Comparison of ENCODE assay signal across 10 cellular contexts in the genomic region with DNA sequence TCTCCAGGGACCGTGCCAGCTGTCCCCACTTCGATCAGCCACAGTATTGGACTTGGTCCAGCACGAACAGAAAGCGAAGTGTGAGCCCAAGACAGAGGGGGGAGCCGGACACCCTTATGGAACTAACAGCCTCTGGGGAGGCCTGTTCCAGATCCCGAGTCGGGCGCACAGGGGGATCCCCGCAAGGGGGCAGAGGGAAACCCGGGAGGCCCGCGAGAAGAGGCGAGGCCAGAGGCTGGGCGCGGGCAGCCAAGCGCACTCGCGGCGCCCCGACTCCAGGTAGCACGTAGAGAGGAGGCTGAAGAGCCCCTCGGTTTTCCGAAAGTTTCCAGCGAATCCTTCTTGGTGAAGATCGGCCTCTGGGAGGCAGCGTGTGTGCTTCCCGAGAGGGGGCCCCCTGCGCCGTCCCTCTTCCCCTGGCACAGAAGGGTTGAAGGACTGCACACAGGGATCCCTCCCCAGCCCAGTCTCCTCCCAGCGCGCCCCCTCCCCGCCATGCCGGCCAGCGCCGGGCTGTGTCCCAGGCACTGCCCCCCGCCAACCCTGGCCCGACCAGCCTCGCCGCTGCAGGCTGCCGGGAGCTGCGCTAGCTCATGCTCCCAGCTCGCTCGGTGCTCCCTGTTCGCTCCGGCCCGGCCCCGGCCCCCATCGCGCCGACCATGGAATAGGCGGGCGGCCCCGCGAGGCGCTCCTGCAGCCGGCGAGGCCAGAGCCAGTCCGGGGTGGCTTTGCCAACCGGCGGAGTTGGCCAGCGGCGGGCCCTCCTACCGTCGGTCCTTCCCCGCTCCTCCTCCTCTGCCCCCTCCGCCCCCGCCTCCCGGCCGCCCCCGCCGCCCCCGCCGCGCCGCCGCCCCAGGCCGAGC. TPM values are rescaled to one million over a fixed set of nuclear protein-coding genes. Genes with fewer than 3 reads are reported as not detected.
DNase-seq lines count a peak whose midpoint lies in the region; ATAC-seq and TF ChIP-seq lines count a peak whose summit lies in the region.
"Had no signal": no experiment of that assay in that cellular context is flagged by ENCODE, and none has a peak within 500 bp of the region (broad histone marks: within the 10 kb centered on the region; RNA-seq: fewer than 3 reads in every experiment).

No MANE protein-coding gene starts in this region.

- H3K9me3 Mint-ChIP-seq in activated naive CD4-positive, alpha-beta T cell treated with anti-CD3 and anti-CD28 coated beads, Interleukin-2, amount 50 U/mL, for 24 hours, result no peaks in the 10 kb centered on the region
- no peaks in the 10 kb centered on the region for H3K9me3 Mint-ChIP-seq in HFFc6

- peaks cover 4 to 19% of the 10 kb centered on the region in 2 donors for H3K4me1 ChIP-seq in ascending aorta

- intact Hi-C loops in ascending aorta (cut with DNase I), result loop anchor here (2.0 kb wide), 1 partner anchor 285 kb away; no protein-coding TSS in a partner anchor

- no peaks in the 10 kb centered on the region for H3K36me3 Mint-ChIP-seq in activated naive CD4-positive, alpha-beta T cell treated with anti-CD3 and anti-CD28 coated beads, Interleukin-2, amount 50 U/mL, for 24 hours
- H3K36me3 Mint-ChIP-seq in HFFc6 (ENCODE audit: low read depth), result no peaks in the 10 kb centered on the region

- peaks cover 5% of the 10 kb centered on the region for H3K4me1 Mint-ChIP-seq in activated naive CD4-positive, alpha-beta T cell treated with anti-CD3 and anti-CD28 coated beads, Interleukin-2, amount 50 U/mL, for 24 hours
- no peaks in the 10 kb centered on the region for H3K4me1 Mint-ChIP-seq in HFFc6 (ENCODE audit: low read depth)

- no peak for DNase-seq in activated naive CD4-positive, alpha-beta T cell treated with Interleukin-2 at 50 U/mL for 16 hours
- DNase-seq in ascending aorta (ENCODE audit: low spot score in 2 of 2), result peak in 1 of 2 donors; percentile 66
- DNase-seq in iPS-NIHi11 (ENCODE audit: low spot score), result peak; percentile 37
- no peak for DNase-seq in HFFc6
- DNase-seq: DND-41 had no signal

- ATAC-seq in GM21526 (IDR thresholded peaks at IDR 0.05; ENCODE audit: low FRiP score, unreplicated experiment), result no peak
- ATAC-seq in HG02571 (IDR thresholded peaks at IDR 0.05; ENCODE audit: unreplicated experiment), result no peak

- H3K4me3 Mint-ChIP-seq in activated naive CD4-positive, alpha-beta T cell treated with anti-CD3 and anti-CD28 coated beads, Interleukin-2, amount 50 U/mL, for 24 hours, result peak overlapping the region; percentile 51
- no peak overlapping the region for H3K4me3 Mint-ChIP-seq in HFFc6

- no peak overlapping the region for H3K27ac Mint-ChIP-seq in activated naive CD4-positive, alpha-beta T cell treated with anti-CD3 and anti-CD28 coated beads, Interleukin-2, amount 50 U/mL, for 24 hours
- H3K27ac Mint-ChIP-seq in HFFc6, result no peak overlapping the region

- H3K36me3 ChIP-seq in ascending aorta, result no peaks in the 10 kb centered on the region

- H3K27me3 Mint-ChIP-seq in activated naive CD4-positive, alpha-beta T cell treated with anti-CD3 and anti-CD28 coated beads, Interleukin-2, amount 50 U/mL, for 24 hours, result peaks cover 25% of the 10 kb centered on the region
- H3K27me3 Mint-ChIP-seq in HFFc6 (ENCODE audit: insufficient read depth), result peaks cover 22% of the 10 kb centered on the region; the same call in 1 of the 2 replicates

- no peaks in the 10 kb centered on the region for H3K27me3 ChIP-seq in ascending aorta

- H3K27ac ChIP-seq in ascending aorta (peak overlapping the region; percentile 58 to 70), skin epidermis (peak overlapping the region in 20 of 21 experiments; percentile 16 to 85 (median 75))

- H3K9me3 ChIP-seq in ascending aorta, result no peaks in the 10 kb centered on the region

- H3K4me3 ChIP-seq in ascending aorta, result peak overlapping the region; percentile 68 to 90
- H3K4me3 ChIP-seq in skin epidermis, result peak overlapping the region; percentile 35 to 60 (median 48)

- TF ChIP-seq CTCF in ascending aorta (IDR thresholded peaks at IDR 0.05), result peak in 2 of 3 experiments; percentile 14 to 30
- no peak for TF ChIP-seq CTCF in HFFc6 (IDR thresholded peaks at IDR 0.05)

RNA-seq across cellular contexts. Expression of gene SLC24A3, which starts 0.6 kb away (rescaled TPM):
- 12.9 TPM for total RNA-seq in ascending aorta
- not detected for total RNA-seq in HFFc6 (2021; fragmentation: NEBNext Ultra II Directional; extraction: Animal tissue kit (Norgen Biotek cat#: 25700))
- total RNA-seq: T-helper 2 cell treated with Interferon-gamma antibody and Interleukin-4, amounts not matched to agents 100 ng/mL and 5 ng/mL, for 36 hours had no signal

Comparison
In these comparisons a context has a peak if more than half of its experiments do, and no peak if none do; other contexts are left out.
1. RNA of gene SLC24A3, which starts 0.6 kb away (total RNA-seq): 12.9 TPM in ascending aorta (single experiment); not detected in HFFc6; every median in the first group is over 10 times any median in the second.